Comparison of ENCODE assay signal across 9 cellular contexts in the genomic region with DNA sequence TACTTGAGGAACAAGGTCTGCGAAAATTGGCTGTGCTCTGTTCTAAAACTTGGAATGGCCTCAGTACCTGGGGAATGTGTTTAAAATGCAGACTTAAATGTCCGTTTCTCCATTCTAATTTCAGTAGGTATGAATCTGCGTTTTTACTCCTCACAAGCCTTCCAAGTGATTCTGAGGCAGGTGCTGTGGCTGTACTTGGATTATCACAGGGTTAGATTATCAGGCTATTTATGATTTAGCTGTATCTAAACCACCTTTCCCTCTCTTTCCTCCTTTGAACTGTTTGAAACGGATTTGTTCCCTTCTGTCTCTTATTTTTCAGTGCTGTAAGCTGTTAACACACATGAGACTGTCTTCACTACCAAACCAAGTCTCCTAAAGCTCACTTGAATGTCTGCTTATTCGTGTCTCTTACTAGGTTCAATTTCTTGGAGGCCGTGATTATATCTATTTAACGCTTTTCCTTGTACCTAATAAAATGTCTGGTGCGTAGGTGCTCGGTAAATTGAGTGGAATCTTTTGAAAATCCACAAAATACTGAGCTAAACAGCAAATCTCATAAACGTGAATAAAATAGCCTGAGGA. TPM values are rescaled to one million over a fixed set of nuclear protein-coding genes. Genes with fewer than 3 reads are reported as not detected.
A peak's percentile ranks its signal among the peaks of the same experiment; 100 is the strongest.
DNase-seq lines count a peak whose midpoint lies in the region; ATAC-seq and TF ChIP-seq lines count a peak whose summit lies in the region.
"Had no signal": no experiment of that assay in that cellular context is flagged by ENCODE, and none has a peak within 500 bp of the region (broad histone marks: within the 10 kb centered on the region; RNA-seq: fewer than 3 reads in every experiment).

No MANE protein-coding gene starts in this region.

- H3K4me1 ChIP-seq in OCI-LY3 (ENCODE audit: low read length): peaks cover 13% of the 10 kb centered on the region; the same call in 1 of the 2 replicates
- no peaks in the 10 kb centered on the region for H3K4me1 ChIP-seq in fibroblast of lung (ENCODE audit: control insufficient read depth, extremely low read depth, insufficient read depth, low read length)
- H3K4me1 ChIP-seq in sigmoid colon: peaks cover 0 to 15% (median 10%) of the 10 kb centered on the region in 4 donors

- H3K79me2 ChIP-seq in OCI-LY3 (ENCODE audit: low read length) (peaks cover 17% of the 10 kb centered on the region), fibroblast of lung (ENCODE audit: control insufficient read depth, insufficient read depth, low read length) (peaks cover 1% of the 10 kb centered on the region)

- H3K4me3 ChIP-seq in GM08714 (ENCODE audit: low read length) (peak overlapping the region; percentile 83), OCI-LY3 (ENCODE audit: low read length) (peak overlapping the region; percentile 97), fibroblast of lung (replicated peaks in 1 of 4; ENCODE audit: control extremely low read depth in 1 of 4, insufficient read depth in 1 of 4, low read depth in 3 of 4, low read length in 4 of 4) (peak overlapping the region; percentile 66 to 96 (median 90)), sigmoid colon (peak overlapping the region; percentile 38 to 85 (median 74))

- no peaks in the 10 kb centered on the region for H3K27me3 ChIP-seq in OCI-LY3 (ENCODE audit: low read depth, low read length)
- no peaks in the 10 kb centered on the region for H3K27me3 ChIP-seq in fibroblast of lung (ENCODE audit: control insufficient read depth, insufficient read depth, low read length)
- H3K27me3 ChIP-seq in sigmoid colon: no peaks in the 10 kb centered on the region

- H3K36me3 Mint-ChIP-seq in activated T-cell treated with anti-CD3 and anti-CD28 coated beads, Interleukin-2, amount 50 U/mL, for 72 hours (ENCODE audit: insufficient read depth in 2 of 2): peaks cover 5 to 10% of the 10 kb centered on the region in 2 donors

- DNase-seq in fibroblast of lung (ENCODE audit: low read depth in 2 of 2): no peak
- DNase-seq in sigmoid colon: no peak
- DNase-seq in activated T-cell treated with anti-CD3 and anti-CD28 coated beads, Interleukin-2, amount 50 U/mL, for 72 hours: no peak
- no peak for DNase-seq in activated CD4-positive, alpha-beta T cell treated with anti-CD3 and anti-CD28 coated beads for 4 hours
- no peak for DNase-seq in mesenteric fat pad (ENCODE audit: low spot score)
- no peak for DNase-seq in AG08396 (ENCODE audit: low spot score)

- ATAC-seq in activated T-cell treated with anti-CD3 and anti-CD28 coated beads, Interleukin-2, amount 50 U/mL, for 72 hours (replicated peaks in 1 of 2): no peak

- peak overlapping the region; percentile 65 for H3K27ac ChIP-seq in OCI-LY3 (ENCODE audit: low read length)
- H3K27ac ChIP-seq in fibroblast of lung (ENCODE audit: insufficient read depth, low read length): peak overlapping the region; percentile 80
- H3K27ac ChIP-seq in sigmoid colon: peak overlapping the region; percentile 90 to 98 (median 96)

- peak overlapping the region; percentile 97 for H3K9ac ChIP-seq in OCI-LY3 (ENCODE audit: low read length)
- H3K9ac ChIP-seq in fibroblast of lung (ENCODE audit: insufficient read depth, low read length): peak overlapping the region; percentile 83

- H3K4me3 Mint-ChIP-seq in activated T-cell treated with anti-CD3 and anti-CD28 coated beads, Interleukin-2, amount 50 U/mL, for 72 hours: no peak overlapping the region
- H3K4me3 Mint-ChIP-seq: activated naive CD4-positive, alpha-beta T cell treated with anti-CD3 and anti-CD28 coated beads, Interleukin-2, amount 50 U/mL, for 24 hours had no signal

- TF ChIP-seq CTCF in OCI-LY3 (IDR thresholded peaks at IDR 0.05; ENCODE audit: low read depth, low read length) (no peak), fibroblast of lung (conservative IDR thresholded peaks at IDR 0.05 in 1 of 2, IDR thresholded peaks at IDR 0.05 in 1 of 2; ENCODE audit: low read depth in 1 of 2, low read length in 2 of 2) (no peak), sigmoid colon (IDR thresholded peaks at IDR 0.05) (no peak)

- H3K9me3 ChIP-seq in OCI-LY3 (ENCODE audit: insufficient read depth, low read length) (no peaks in the 10 kb centered on the region), fibroblast of lung (ENCODE audit: control insufficient read depth, insufficient read depth, low read depth, low read length) (no peaks in the 10 kb centered on the region), sigmoid colon (no peaks in the 10 kb centered on the region)

- TF ChIP-seq EP300 in sigmoid colon (IDR thresholded peaks at IDR 0.05): no peak

- H4K20me1 ChIP-seq in OCI-LY3 (ENCODE audit: insufficient read depth, low read length): no peaks in the 10 kb centered on the region
- H4K20me1 ChIP-seq in fibroblast of lung (ENCODE audit: control insufficient read depth, extremely low read depth, insufficient read depth, low read length): no peaks in the 10 kb centered on the region

- intact Hi-C loops in sigmoid colon (cut with DNase I): loop anchor here (2.0 kb wide), 1 partner anchor 65 kb away; a partner anchor contains a TSS

- H3K4me1 Mint-ChIP-seq in activated T-cell treated with anti-CD3 and anti-CD28 coated beads, Interleukin-2, amount 50 U/mL, for 72 hours (ENCODE audit: low read depth): peaks cover 16% of the 10 kb centered on the region

- 1% methylated on average over 10 of the region's 10 CpGs for WGBS in sigmoid colon, 2 donors

- no peak overlapping the region for H3K27ac Mint-ChIP-seq in activated T-cell treated with anti-CD3 and anti-CD28 coated beads, Interleukin-2, amount 50 U/mL, for 72 hours
- H3K27ac Mint-ChIP-seq: activated naive CD4-positive, alpha-beta T cell treated with anti-CD3 and anti-CD28 coated beads, Interleukin-2, amount 50 U/mL, for 24 hours had no signal

- H3K27me3 Mint-ChIP-seq in activated T-cell treated with anti-CD3 and anti-CD28 coated beads, Interleukin-2, amount 50 U/mL, for 72 hours (ENCODE audit: low read depth): no peaks in the 10 kb centered on the region
- H3K27me3 Mint-ChIP-seq: activated naive CD4-positive, alpha-beta T cell treated with anti-CD3 and anti-CD28 coated beads, Interleukin-2, amount 50 U/mL, for 24 hours had no signal

- no peaks in the 10 kb centered on the region for H3K9me3 Mint-ChIP-seq in activated T-cell treated with anti-CD3 and anti-CD28 coated beads, Interleukin-2, amount 50 U/mL, for 72 hours

- TF ChIP-seq POLR2A in sigmoid colon (IDR thresholded peaks at IDR 0.05): no peak

- H3K4me2 ChIP-seq in OCI-LY3 (ENCODE audit: low read length) (peak overlapping the region; percentile 95), fibroblast of lung (ENCODE audit: extremely low read depth, insufficient read depth, low read length) (peak overlapping the region; percentile 88)

- H2AFZ ChIP-seq in OCI-LY3 (ENCODE audit: low read depth, low read length) (peak overlapping the region; percentile 81), fibroblast of lung (ENCODE audit: low read length) (peak overlapping the region; percentile 100)

- no peaks in the 10 kb centered on the region for H3K36me3 ChIP-seq in OCI-LY3 (replicated peaks; ENCODE audit: low read depth, low read length)
- H3K36me3 ChIP-seq in fibroblast of lung (ENCODE audit: control insufficient read depth, insufficient read depth, low read length): no peaks in the 10 kb centered on the region
- H3K36me3 ChIP-seq in sigmoid colon: no peaks in the 10 kb centered on the region

RNA-seq across cellular contexts. Expression of a gene that starts 0.7 kb away (rescaled TPM):
- total RNA-seq in fibroblast of lung (11.6 and 14.9 TPM in 2 replicates), sigmoid colon (10 to 100 TPM in 2 of 4 donors, 1 to 10 TPM in 2; 2.8 to 13.2 (median 7.7) TPM), mesenteric fat pad (9.8 TPM)
- polyA plus RNA-seq in fibroblast of lung (14.2 and 15.6 TPM in 2 replicates), sigmoid colon (10 to 100 TPM; 16.6 to 36.0 (median 19.7) TPM)
- 24.4 and 27.1 TPM in 2 replicates for polyA plus RNA-seq in fibroblast of lung (2012)
- not detected in 2 replicates for polyA minus RNA-seq in fibroblast of lung (ENCODE audit: low replicate concordance)
- 10 to 100 TPM; 29.3 to 30.1 TPM for total RNA-seq in activated T-cell treated with anti-CD3 and anti-CD28 coated beads, Interleukin-2, amount 50 U/mL, for 72 hours
